In the genomic region with DNA sequence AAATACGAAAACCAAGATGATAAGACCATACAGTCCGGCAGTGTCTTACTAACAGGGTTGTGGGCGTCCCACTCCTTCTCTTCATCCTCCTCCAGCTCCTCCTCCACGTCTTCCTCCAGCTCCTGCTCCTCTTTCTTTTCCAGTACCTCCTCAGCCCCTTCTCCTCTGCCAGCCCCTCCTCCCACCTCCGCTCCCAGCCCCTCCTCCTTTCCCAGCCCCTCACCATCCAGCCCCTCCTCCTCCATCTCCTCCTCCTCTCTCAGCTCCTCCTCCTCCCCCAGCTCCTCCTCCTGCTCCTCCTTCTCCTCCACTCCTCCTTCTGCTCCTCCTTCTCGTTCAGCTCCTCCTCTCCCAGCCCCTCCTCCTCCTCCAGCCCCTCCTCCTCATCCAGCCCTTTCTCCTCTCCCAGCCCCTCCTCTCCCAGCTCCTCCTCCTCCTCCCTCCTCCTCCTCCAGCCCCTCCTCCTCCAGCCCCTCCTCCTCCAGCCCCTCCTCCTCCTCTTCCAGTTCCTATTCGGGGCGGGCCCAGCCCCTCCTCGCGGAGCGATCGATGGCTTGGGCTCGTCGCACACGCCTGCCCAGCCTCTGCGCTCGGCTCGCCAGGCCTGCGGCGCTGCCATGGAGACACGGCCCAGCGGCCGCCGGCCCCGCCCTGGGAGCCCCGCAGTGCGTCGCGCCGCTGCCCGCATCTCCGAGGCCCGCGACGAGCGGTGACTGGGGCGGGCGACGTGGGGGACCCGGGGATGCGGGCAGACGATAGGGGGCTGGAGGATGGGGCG, we compare ENCODE assay signal across 8 cellular contexts. TPM values are rescaled to one million over a fixed set of nuclear protein-coding genes. Genes with fewer than 3 reads are reported as not detected.
A peak's percentile ranks its signal among the peaks of the same experiment; 100 is the strongest.
DNase-seq lines count a peak whose midpoint lies in the region; ATAC-seq and TF ChIP-seq lines count a peak whose summit lies in the region.

A gene with protein sequence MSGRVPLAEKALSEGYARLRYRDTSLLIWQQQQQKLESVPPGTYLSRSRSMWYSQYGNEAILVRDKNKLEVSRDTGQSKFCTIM (plus strand): TSS at position 654 of the 778 bp plus-strand sequence. CDS start 1,267 bp downstream, outside the sequence.

- TF ChIP-seq CTCF in GM23338 (conservative IDR thresholded peaks at IDR 0.05; ENCODE audit: low read depth in 2 of 2) (no peak), LNCaP clone FGC (IDR thresholded peaks at IDR 0.05; ENCODE audit: control insufficient read depth, extremely low read depth, insufficient read depth) (no peak), RWPE2 (IDR thresholded peaks at IDR 0.05; ENCODE audit: poor library complexity, severe bottlenecking) (no peak), fibroblast of mammary gland (conservative IDR thresholded peaks at IDR 0.05; ENCODE audit: control insufficient read depth, insufficient read depth, low read depth, low read length) (no peak)

- H3K4me1 ChIP-seq in GM23338 (ENCODE audit: insufficient read depth) = peaks cover 13% of the 10 kb centered on the region
- H3K4me1 ChIP-seq in RWPE2 (ENCODE audit: insufficient read depth, poor library complexity, severe bottlenecking) = no peaks in the 10 kb centered on the region

- peaks cover 14% of the 10 kb centered on the region for H3K4me1 Mint-ChIP-seq in GM23338
- peaks cover 4% of the 10 kb centered on the region for H3K4me1 Mint-ChIP-seq in activated T-helper 17 cell treated with anti-CD3 and anti-CD28 coated beads, Interleukin-2, amount 50 U/mL, for 72 hours
- H3K4me1 Mint-ChIP-seq in naive thymus-derived CD8-positive, alpha-beta T cell = peaks cover 3 to 24% (median 10%) of the 10 kb centered on the region in 4 donors
- H3K4me1 Mint-ChIP-seq in stimulated activated naive B cell treated with anti-CD40 and anti-IgM and Interleukin-4, amounts not matched to agents 10 μg/mL and 1 μg/mL and 100 μg/mL, for 72 hours = peaks cover 6 to 22% of the 10 kb centered on the region in 2 donors

- peak; percentile 79 for ATAC-seq in GM23338
- peak; percentile 83 for ATAC-seq in RWPE2 (ENCODE audit: low read depth)
- ATAC-seq in activated T-helper 17 cell treated with anti-CD3 and anti-CD28 coated beads, Interleukin-2, amount 50 U/mL, for 72 hours (replicated peaks) = peak; percentile 91
- ATAC-seq in naive thymus-derived CD8-positive, alpha-beta T cell = peak; percentile 86 to 91
- ATAC-seq in stimulated activated naive B cell treated with anti-CD40 and anti-IgM and Interleukin-4, amounts not matched to agents 10 μg/mL and 1 μg/mL and 100 μg/mL, for 72 hours (replicated peaks) = peak; percentile 92 to 93

- POLR2A ChIA-PET in naive thymus-derived CD8-positive, alpha-beta T cell (lab: Charles Lee) = interaction anchor here (0.6 to 2.2 kb wide), 7 partner anchors 11 to 677 kb away, joined by 3 to 14 read pairs (median 4); a partner anchor contains a TSS

- H4K20me1 ChIP-seq in GM23338 (replicated peaks; ENCODE audit: insufficient read depth) = no peaks in the 10 kb centered on the region; the same call in 1 of the 2 replicates

- H3K36me3 Mint-ChIP-seq in GM23338 (ENCODE audit: low read depth) = peaks cover 6% of the 10 kb centered on the region; the same call in 2 of the 3 replicates
- H3K36me3 Mint-ChIP-seq in activated T-helper 17 cell treated with anti-CD3 and anti-CD28 coated beads, Interleukin-2, amount 50 U/mL, for 72 hours (ENCODE audit: low read depth) = peaks cover 12% of the 10 kb centered on the region
- no peaks in the 10 kb centered on the region for H3K36me3 Mint-ChIP-seq in naive thymus-derived CD8-positive, alpha-beta T cell
- H3K36me3 Mint-ChIP-seq in stimulated activated naive B cell treated with anti-CD40 and anti-IgM and Interleukin-4, amounts not matched to agents 10 μg/mL and 1 μg/mL and 100 μg/mL, for 72 hours = peaks cover 3 to 9% of the 10 kb centered on the region in 2 donors

- H3K36me3 ChIP-seq in GM23338 (ENCODE audit: insufficient read depth) (no peaks in the 10 kb centered on the region), RWPE2 (ENCODE audit: low read depth) (no peaks in the 10 kb centered on the region)

- H3F3A ChIP-seq in GM23338 (replicated peaks; ENCODE audit: low read depth) = 0 out of 2 replicates have a peak, but pooled peaks cover 5% of the 10 kb centered on the region

- H3K79me2 ChIP-seq in GM23338 (replicated peaks; ENCODE audit: insufficient read depth) = no peaks in the 10 kb centered on the region

- peak within 1 kb of the TSS; percentile 86 for H2AFZ ChIP-seq in GM23338

- H3K9me3 ChIP-seq in RWPE2 (ENCODE audit: severe bottlenecking) = no peaks in the 10 kb centered on the region

- H3K9me2 ChIP-seq in GM23338 (ENCODE audit: insufficient read depth) = no peaks in the 10 kb centered on the region

- H3K27ac ChIP-seq in GM23338 (ENCODE audit: low read depth) (no peak within 1 kb of the TSS), RWPE2 (ENCODE audit: poor library complexity, severe bottlenecking) (peak within 1 kb of the TSS; percentile 35)

- H3K27me3 Mint-ChIP-seq in GM23338 (ENCODE audit: insufficient read depth, low read depth, poor library complexity) = no peaks in the 10 kb centered on the region
- no peaks in the 10 kb centered on the region for H3K27me3 Mint-ChIP-seq in activated T-helper 17 cell treated with anti-CD3 and anti-CD28 coated beads, Interleukin-2, amount 50 U/mL, for 72 hours
- H3K27me3 Mint-ChIP-seq in naive thymus-derived CD8-positive, alpha-beta T cell = no peaks in the 10 kb centered on the region
- no peaks in the 10 kb centered on the region for H3K27me3 Mint-ChIP-seq in stimulated activated naive B cell treated with anti-CD40 and anti-IgM and Interleukin-4, amounts not matched to agents 10 μg/mL and 1 μg/mL and 100 μg/mL, for 72 hours

- H3K27ac Mint-ChIP-seq in GM23338 = 0 out of 2 replicates have a peak within 1 kb of the TSS, but pooled peaks have one; percentile 3
- no peak within 1 kb of the TSS for H3K27ac Mint-ChIP-seq in activated T-helper 17 cell treated with anti-CD3 and anti-CD28 coated beads, Interleukin-2, amount 50 U/mL, for 72 hours
- peak within 1 kb of the TSS; percentile 23 to 90 (median 56) for H3K27ac Mint-ChIP-seq in naive thymus-derived CD8-positive, alpha-beta T cell
- H3K27ac Mint-ChIP-seq in stimulated activated naive B cell treated with anti-CD40 and anti-IgM and Interleukin-4, amounts not matched to agents 10 μg/mL and 1 μg/mL and 100 μg/mL, for 72 hours = peak within 1 kb of the TSS; percentile 89

- peak within 1 kb of the TSS; percentile 80 for H3K4me3 ChIP-seq in GM23338
- H3K4me3 ChIP-seq in LNCaP clone FGC (ENCODE audit: low read depth, low read length) = peak within 1 kb of the TSS; percentile 88
- peak within 1 kb of the TSS; percentile 48 for H3K4me3 ChIP-seq in RWPE2 (ENCODE audit: severe bottlenecking)
- H3K4me3 ChIP-seq in fibroblast of mammary gland (ENCODE audit: control insufficient read depth, low read depth, low read length) = peak within 1 kb of the TSS; percentile 75

- H3K9me3 Mint-ChIP-seq in GM23338 = no peaks in the 10 kb centered on the region; the same call in 2 of the 3 replicates
- no peaks in the 10 kb centered on the region for H3K9me3 Mint-ChIP-seq in activated T-helper 17 cell treated with anti-CD3 and anti-CD28 coated beads, Interleukin-2, amount 50 U/mL, for 72 hours
- H3K9me3 Mint-ChIP-seq in naive thymus-derived CD8-positive, alpha-beta T cell = no peaks in the 10 kb centered on the region
- H3K9me3 Mint-ChIP-seq in stimulated activated naive B cell treated with anti-CD40 and anti-IgM and Interleukin-4, amounts not matched to agents 10 μg/mL and 1 μg/mL and 100 μg/mL, for 72 hours = no peaks in the 10 kb centered on the region

- peak; percentile 90 for DNase-seq in DMS53 treated with DMSO at 0.1 percent for 48 hours (lab: John Stamatoyannopoulos, UW; ENCODE audit: unreplicated experiment)
- peak; percentile 99 for DNase-seq in GM23338 (ENCODE audit: low spot score)
- DNase-seq in LNCaP clone FGC (ENCODE audit: low read depth) = peak; percentile 97
- peak; percentile 97 for DNase-seq in RWPE2 (ENCODE audit: low spot score)
- peak; percentile 99 for DNase-seq in fibroblast of mammary gland (ENCODE audit: low read depth)
- peak; percentile 76 to 96 (median 90) for DNase-seq in naive thymus-derived CD8-positive, alpha-beta T cell
- DNase-seq in stimulated activated naive B cell treated with anti-CD40 and anti-IgM and Interleukin-4, amounts not matched to agents 10 μg/mL and 1 μg/mL and 100 μg/mL, for 72 hours = peak; percentile 91

- peak within 1 kb of the TSS; percentile 92 for H3K4me2 ChIP-seq in GM23338

- H3K27me3 ChIP-seq in GM23338 (ENCODE audit: insufficient read depth) = no peaks in the 10 kb centered on the region
- no peaks in the 10 kb centered on the region for H3K27me3 ChIP-seq in RWPE2 (ENCODE audit: insufficient read depth, poor library complexity, severe bottlenecking)

- peak within 1 kb of the TSS; percentile 76 for H3K4me3 Mint-ChIP-seq in GM23338
- peak within 1 kb of the TSS; percentile 68 for H3K4me3 Mint-ChIP-seq in activated T-helper 17 cell treated with anti-CD3 and anti-CD28 coated beads, Interleukin-2, amount 50 U/mL, for 72 hours
- peak within 1 kb of the TSS; percentile 72 to 89 (median 82) for H3K4me3 Mint-ChIP-seq in naive thymus-derived CD8-positive, alpha-beta T cell
- peak within 1 kb of the TSS; percentile 85 to 88 for H3K4me3 Mint-ChIP-seq in stimulated activated naive B cell treated with anti-CD40 and anti-IgM and Interleukin-4, amounts not matched to agents 10 μg/mL and 1 μg/mL and 100 μg/mL, for 72 hours

RNA-seq across cellular contexts. Expression of the gene that starts here (rescaled TPM):
- total RNA-seq in GM23338 (2014; rRNA removed; shearing (Covaris generic)) = 12.8 and 16.0 TPM in 2 replicates
- 9.2 and 10.9 TPM in 2 replicates for polyA plus RNA-seq in GM23338 (2016; fragmentation: Nextera tagmentation; extraction: Ambion mirVana)
- 10 to 100 TPM in 1 of 2 donors, 1 to 10 TPM in 1; 8.5 to 12.5 TPM for total RNA-seq in activated T-helper 17 cell treated with anti-CD3 and anti-CD28 coated beads, Interleukin-2, amount 50 U/mL, for 72 hours
- total RNA-seq in naive thymus-derived CD8-positive, alpha-beta T cell = 10 to 100 TPM; 13.8 to 16.8 TPM
- polyA plus RNA-seq in naive thymus-derived CD8-positive, alpha-beta T cell = 10 to 100 TPM; 20.8 to 28.6 (median 25.2) TPM
